ENCODE assay signal across 25 cellular contexts in genomic region chr3:114644372-114644771, GRCh38.
"Had no signal": no experiment of that assay in that cellular context is flagged by ENCODE, and none has a peak within 500 bp of the region (broad histone marks: within the 10 kb centered on the region; RNA-seq: fewer than 3 reads in every experiment).

No MANE protein-coding gene starts in this region.

- H3K4me3 ChIP-seq: adrenal gland, ascending aorta, spleen, upper lobe of left lung had no signal

- H3K9me3 Mint-ChIP-seq: activated T-helper 17 cell treated with anti-CD3 and anti-CD28 coated beads, Interleukin-2, amount 50 U/mL, for 72 hours; central memory CD8-positive, alpha-beta T cell; T-helper 2 cell treated with Interferon-gamma antibody and Interleukin-4, amounts not matched to agents 5 μg/mL and 100 μg/mL, for 36 hours had no signal

- H3K4me1 ChIP-seq: ascending aorta, spleen, upper lobe of left lung had no signal

- H3K27me3 Mint-ChIP-seq: activated naive CD8-positive, alpha-beta T cell; activated T-helper 17 cell treated with anti-CD3 and anti-CD28 coated beads, Interleukin-2, amount 50 U/mL, for 72 hours; central memory CD8-positive, alpha-beta T cell; naive B cell; progenitor cell of endocrine pancreas; T-cell had no signal

- H3K4me3 Mint-ChIP-seq: activated naive CD8-positive, alpha-beta T cell; activated T-helper 17 cell treated with anti-CD3 and anti-CD28 coated beads, Interleukin-2, amount 50 U/mL, for 72 hours; central memory CD8-positive, alpha-beta T cell; naive B cell; T-cell; T-helper 2 cell treated with Interferon-gamma antibody and Interleukin-4, amounts not matched to agents 5 μg/mL and 100 μg/mL, for 36 hours had no signal

- H3K36me3 ChIP-seq: adrenal gland, ascending aorta, brain microvascular endothelial cell, spleen, upper lobe of left lung had no signal

- H3K27ac ChIP-seq: adrenal gland, ascending aorta, brain microvascular endothelial cell, spleen, upper lobe of left lung had no signal

- DNase-seq: activated CD4-positive, alpha-beta T cell treated with anti-CD3 and anti-CD28 coated beads for 1 hour; activated CD4-positive, alpha-beta T cell treated with anti-CD3 and anti-CD28 coated beads, Interleukin-2, amount 50 U/mL, for 1 hour; activated naive CD4-positive, alpha-beta T cell; activated T-cell treated with anti-CD3 and anti-CD28 coated beads, Interleukin-2, amount 50 U/mL, for 1 hour; adrenal gland; brain microvascular endothelial cell; effector memory CD4-positive, alpha-beta T cell; hippocampal formation; left colon; mesenchymal stem cell; naive B cell; spleen; stimulated activated CD4-positive, alpha-beta T cell treated with anti-CD3 and anti-CD28 coated beads, Interleukin-4, amount 100 ng/mL, for 1 hour; stimulated activated naive CD4-positive, alpha-beta T cell treated with Interleukin-2 at 50 U/mL for 16 hours; T-cell; upper lobe of left lung had no signal

- H3K9me3 ChIP-seq: ascending aorta, spleen, upper lobe of left lung had no signal

- H3K27ac Mint-ChIP-seq: activated naive CD8-positive, alpha-beta T cell; activated T-helper 17 cell treated with anti-CD3 and anti-CD28 coated beads, Interleukin-2, amount 50 U/mL, for 72 hours; naive B cell; progenitor cell of endocrine pancreas; T-cell; T-helper 2 cell treated with Interferon-gamma antibody and Interleukin-4, amounts not matched to agents 5 μg/mL and 100 μg/mL, for 36 hours had no signal

- ATAC-seq: activated T-helper 17 cell treated with anti-CD3 and anti-CD28 coated beads, Interleukin-2, amount 50 U/mL, for 72 hours; esophagus mucosa; left colon; T-cell had no signal

- FAIRE-seq: colon, TTC549 had no signal

- H3K4me1 Mint-ChIP-seq: activated T-helper 17 cell treated with anti-CD3 and anti-CD28 coated beads, Interleukin-2, amount 50 U/mL, for 72 hours; central memory CD8-positive, alpha-beta T cell; T-cell had no signal

- H3K27me3 ChIP-seq: adrenal gland, ascending aorta, brain microvascular endothelial cell, spleen, upper lobe of left lung had no signal
